Comparison of ENCODE assay signal across 8 cellular contexts in the genomic region with DNA sequence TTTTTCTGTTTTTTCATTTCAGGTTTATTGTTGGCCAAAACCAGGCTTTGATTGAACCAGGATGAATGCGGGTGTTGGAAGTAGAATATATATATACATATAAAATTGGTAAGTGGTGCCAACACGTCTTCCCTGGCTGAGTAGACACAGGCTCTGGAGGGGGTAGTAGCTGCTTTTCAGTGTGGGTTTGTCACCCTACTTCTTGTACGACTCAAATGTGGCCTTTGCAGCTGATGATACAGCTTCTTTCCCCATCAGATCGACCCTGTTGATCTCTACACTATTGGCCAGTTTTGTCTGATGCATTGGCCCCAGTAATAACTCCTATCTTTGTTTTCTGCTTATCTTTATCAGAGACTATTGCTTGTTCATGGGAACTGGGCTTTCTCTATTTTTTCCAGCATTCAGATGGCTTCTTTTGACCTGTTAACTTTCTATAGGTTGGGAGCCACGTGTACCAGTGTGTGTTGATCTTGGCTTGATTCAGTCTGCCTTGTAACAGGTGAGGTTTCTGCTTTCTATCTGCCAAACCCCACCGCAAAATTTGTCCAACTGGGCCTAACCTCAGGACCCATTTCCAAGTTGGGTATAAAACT. TPM values are rescaled to one million over a fixed set of nuclear protein-coding genes. Genes with fewer than 3 reads are reported as not detected.
DNase-seq lines count a peak whose midpoint lies in the region; FAIRE-seq and TF ChIP-seq lines count a peak whose summit lies in the region.

No MANE protein-coding gene starts in this region.

- TF ChIP-seq CTCF in coronary artery (IDR thresholded peaks at IDR 0.05) = no peak
- TF ChIP-seq CTCF in nephron progenitor cell (IDR thresholded peaks at IDR 0.05) = no peak

- H3K9me3 Mint-ChIP-seq in nephron progenitor cell = peaks cover 72% of the 10 kb centered on the region

- H3K27ac Mint-ChIP-seq in nephron progenitor cell = peak overlapping the region; percentile 94

- FAIRE-seq in GM12891 (lab: Jason Lieb, UNC) = no peak

- DNase-seq in CMK (ENCODE audit: low read depth) (peak; percentile 39), LoVo (ENCODE audit: low spot score) (peak; percentile 8), coronary artery (ENCODE audit: low spot score) (no peak), nephron progenitor cell (no peak), GM19240 (ENCODE audit: insufficient read length, low spot score) (no peak), NCI-H1436 (lab: John Stamatoyannopoulos, UW) (no peak), GM12891 (ENCODE audit: insufficient read length, low spot score) (no peak)
- DNase-seq in effector CD8-positive, alpha-beta T cell (lab: John Stamatoyannopoulos, UW) = no peak

- no peaks in the 10 kb centered on the region for H3K27me3 Mint-ChIP-seq in nephron progenitor cell (ENCODE audit: low read depth, poor library complexity)

- H3K27ac ChIP-seq in coronary artery = no peak overlapping the region

- peaks cover 85% of the 10 kb centered on the region for H3K4me1 Mint-ChIP-seq in nephron progenitor cell

- TF ChIP-seq POLR2A in GM12891 (IDR thresholded peaks at IDR 0.05; ENCODE audit: low read depth, low read length) = no peak; the same call in 1 of the 2 replicates

- peak overlapping the region; percentile 95 for H3K4me3 ChIP-seq in coronary artery

- H3K36me3 Mint-ChIP-seq in nephron progenitor cell (ENCODE audit: low read depth) = peaks cover 82% of the 10 kb centered on the region

- peak overlapping the region; percentile 95 for H3K4me3 Mint-ChIP-seq in nephron progenitor cell

TF ChIP-seq in GM12891, 5 proteins besides CTCF, POLR2A, EP300 and RAD21:
- TF ChIP-seq PAX5 (IDR thresholded peaks at IDR 0.05; ENCODE audit: insufficient read depth, low read length, severe bottlenecking) (no peak), POLR2AphosphoS5 (IDR thresholded peaks at IDR 0.05; ENCODE audit: low read depth, low read length) (no peak; the same call in 1 of the 2 replicates)

RNA-seq across cellular contexts. Expression of gene ZNFX1, which starts 2.7 kb away (rescaled TPM):
- polyA plus RNA-seq in GM12891 (2012; ENCODE audit: low read depth, missing spikeins) = 11.0 TPM

Comparison
In these comparisons a context has a peak if more than half of its experiments do, and no peak if none do; other contexts are left out.
1. DNase-seq: peak in CMK (single experiment) and LoVo (single experiment); none in coronary artery (single experiment), nephron progenitor cell (single experiment), GM19240 (single experiment), effector CD8-positive, alpha-beta T cell (single experiment), NCI-H1436 (single experiment) and GM12891 (single experiment).